ENCODE assay signal across 8 cellular contexts in genomic region chr13:110869805-110870706, GRCh38. TPM values are rescaled to one million over a fixed set of nuclear protein-coding genes. Genes with fewer than 3 reads are reported as not detected.
DNase-seq lines count a peak whose midpoint lies in the region; ATAC-seq and TF ChIP-seq lines count a peak whose summit lies in the region.

No MANE protein-coding gene starts in this region.

- H3K27me3 ChIP-seq in PC-3 (ENCODE audit: low read length) (no peaks in the 10 kb centered on the region), layer of hippocampus (ENCODE audit: control insufficient read depth, insufficient read depth, low read length) (no peaks in the 10 kb centered on the region)

- TSS peak; percentile 85 for BruUV-seq in PC-3 (replicated peaks; lab: Mats Ljungman, UMichigan)

- H3K79me2 ChIP-seq in PC-3 (ENCODE audit: low read length): peaks cover 6% of the 10 kb centered on the region; the same call in 1 of the 2 replicates

- H3F3A ChIP-seq in PC-3 (ENCODE audit: low read length, unreplicated experiment): no peaks in the 10 kb centered on the region

- POLR2A ChIA-PET in PC-3 (lab: Charles Lee; ENCODE audit: unreplicated experiment): no interaction called here

- ATAC-seq in PC-3: peak; percentile 82
- ATAC-seq in GM18909 (IDR thresholded peaks at IDR 0.05; ENCODE audit: poor library complexity, unreplicated experiment): no peak

- peak overlapping the region; percentile 65 for H2AFZ ChIP-seq in PC-3 (ENCODE audit: low read length)

- TF ChIP-seq CTCF in PC-3 (conservative IDR thresholded peaks at IDR 0.05; ENCODE audit: low read depth, low read length): 0 out of 2 replicates have a peak, but pooled peaks have one; percentile 15

- H3K4me3 ChIP-seq in PC-3 (ENCODE audit: low read length): peak overlapping the region; percentile 64

- peak overlapping the region; percentile 78 for H3K9ac ChIP-seq in PC-3 (ENCODE audit: low read length)

- H3K9me2 ChIP-seq in PC-3 (replicated peaks; ENCODE audit: low read length): no peaks in the 10 kb centered on the region

- H3K4me1 ChIP-seq in PC-3 (ENCODE audit: insufficient read depth, low read length): peaks cover 27% of the 10 kb centered on the region

- H3K9me3 ChIP-seq in PC-3 (ENCODE audit: low read length): no peaks in the 10 kb centered on the region

- intact Hi-C loops in PC-3 (cut with micrococcal nuclease): loop anchor here (1.0 to 5.0 kb wide), 3 partner anchors 45 to 155 kb away; partner anchors contain the start of gene ANKRD10

- H3K4me2 ChIP-seq in PC-3 (ENCODE audit: low read length): peak overlapping the region; percentile 82

- no peaks in the 10 kb centered on the region for H3K36me3 ChIP-seq in PC-3 (ENCODE audit: low read depth, low read length)

- H3K27ac ChIP-seq in PC-3 (ENCODE audit: low read length): peak overlapping the region; percentile 91
- H3K27ac ChIP-seq in cingulate gyrus (ENCODE audit: low read depth, low read length): peak overlapping the region; percentile 47
- peak overlapping the region; percentile 68 for H3K27ac ChIP-seq in layer of hippocampus (ENCODE audit: low read depth, low read length)

- no peaks in the 10 kb centered on the region for H4K20me1 ChIP-seq in PC-3 (ENCODE audit: low read length)

- CTCF ChIA-PET in PC-3 (lab: Charles Lee): interaction anchor here (0.5 to 1.0 kb wide), 4 partner anchors 43 to 1226 kb away, joined by 3 to 5 read pairs (median 3); no protein-coding TSS in a partner anchor

- peak; percentile 53 for DNase-seq in activated CD4-positive, alpha-beta T cell treated with anti-CD3 and anti-CD28 coated beads for 48 hours
- no peak for DNase-seq in activated CD4-positive, alpha-beta T cell treated with anti-CD3 and anti-CD28 coated beads, Interleukin-2, amount 50 U/mL, for 4 hours
- peak; percentile 98 for DNase-seq in PC-3
- peak in 2 of 3 donors; percentile 10 to 12 for DNase-seq in stimulated activated CD4-positive, alpha-beta T cell treated with anti-CD3 and anti-CD28 coated beads, TNF-alpha, amount 100 ng/mL, for 48 hours (ENCODE audit: low read depth in 3 of 3)
- no peak for DNase-seq in NCI-H1105 treated with DMSO at 0.1 percent for 48 hours (lab: John Stamatoyannopoulos, UW)

RNA-seq across cellular contexts. Expression of gene ANKRD10, which starts 44.8 kb away (rescaled TPM):
- total RNA-seq in PC-3 (2014; rRNA removed): 47.1 and 60.2 TPM in 2 replicates

Comparison
In these comparisons a context has a peak if more than half of its experiments do, and no peak if none do; other contexts are left out.
1. DNase-seq: peak in activated CD4-positive, alpha-beta T cell treated with anti-CD3 and anti-CD28 coated beads for 48 hours (single experiment), PC-3 (single experiment) and stimulated activated CD4-positive, alpha-beta T cell treated with anti-CD3 and anti-CD28 coated beads, TNF-alpha, amount 100 ng/mL, for 48 hours (2 of 3); none in activated CD4-positive, alpha-beta T cell treated with anti-CD3 and anti-CD28 coated beads, Interleukin-2, amount 50 U/mL, for 4 hours (0 of 2) and NCI-H1105 treated with DMSO at 0.1 percent for 48 hours (single experiment).
2. Peak in every context shown above with its lines, with median percentiles within 50 percentile points of each other: H3K27ac ChIP-seq.